In genomic region chr1:35962952-35963351, GRCh38 we compare ENCODE assay signal across 24 cellular contexts.
"Had no signal": no experiment of that assay in that cellular context is flagged by ENCODE, and none has a peak within 500 bp of the region (broad histone marks: within the 10 kb centered on the region; RNA-seq: fewer than 3 reads in every experiment).

No MANE protein-coding gene starts in this region.

- H3K4me3 ChIP-seq: colonic mucosa, esophagus muscularis mucosa, gastrocnemius medialis, heart right ventricle, left lung, lower lobe of right lung, mucosa of descending colon had no signal

- DNase-seq: colonic mucosa; cortex of kidney; effector CD8-positive, alpha-beta T cell; effector memory CD8-positive, alpha-beta T cell; endodermal cell; foreskin fibroblast; foreskin melanocyte; gastrocnemius medialis; glutamatergic neuron; head of caudate nucleus; heart right ventricle; hippocampal formation; left cardiac atrium; left lung; left ventricle myocardium superior; lower lobe of right lung; mesenchymal stem cell; mucosa of descending colon; naive B cell had no signal

- FAIRE-seq: endometrium, islet of Langerhans, keratinocyte had no signal

- ATAC-seq: effector memory CD8-positive, alpha-beta T cell; gastrocnemius medialis; heart right ventricle; left lung; left ventricle myocardium superior; lower lobe of right lung; mucosa of descending colon had no signal

- H3K9me3 ChIP-seq: colonic mucosa, esophagus muscularis mucosa, gastrocnemius medialis, left lung, lower lobe of right lung, mucosa of descending colon had no signal

- H3K27me3 ChIP-seq: colonic mucosa, esophagus muscularis mucosa, gastrocnemius medialis, heart right ventricle, left lung had no signal

- H3K36me3 ChIP-seq: colonic mucosa had no signal

- H3K27ac ChIP-seq: colonic mucosa, epithelial cell of prostate, esophagus muscularis mucosa, gastrocnemius medialis, heart right ventricle, left lung, lower lobe of right lung had no signal

- H3K4me1 ChIP-seq: colonic mucosa, esophagus muscularis mucosa, heart right ventricle, left lung, lower lobe of right lung had no signal
